In genomic region chr14:22819191-22819988, GRCh38 we compare ENCODE assay signal across 6 cellular contexts. TPM values are rescaled to one million over a fixed set of nuclear protein-coding genes. Genes with fewer than 3 reads are reported as not detected.
DNase-seq lines count a peak whose midpoint lies in the region; ATAC-seq, FAIRE-seq and TF ChIP-seq lines count a peak whose summit lies in the region.

No MANE protein-coding gene starts in this region.

- H3K27me3 ChIP-seq in astrocyte (ENCODE audit: insufficient read depth, low read length) (no peaks in the 10 kb centered on the region), muscle layer of colon (ENCODE audit: control insufficient read depth in 1 of 2, insufficient read depth in 2 of 2, low read length in 2 of 2) (no peaks in the 10 kb centered on the region)

- H3K4me1 ChIP-seq in astrocyte (ENCODE audit: insufficient read depth, low read length) (peaks cover 20% of the 10 kb centered on the region), muscle layer of colon (ENCODE audit: insufficient read depth, low read length) (peaks cover 22% of the 10 kb centered on the region)

- no peaks in the 10 kb centered on the region for H3K79me2 ChIP-seq in astrocyte (ENCODE audit: insufficient read depth, low read length)

- H3K4me3 Mint-ChIP-seq in astrocyte (ENCODE audit: unreplicated experiment) = no peak overlapping the region

- H2AFZ ChIP-seq in astrocyte (ENCODE audit: low read depth, low read length) = peak overlapping the region; percentile 55

- H3K36me3 ChIP-seq in astrocyte (ENCODE audit: insufficient read depth, low read length) = no peaks in the 10 kb centered on the region
- H3K36me3 ChIP-seq in muscle layer of colon (ENCODE audit: insufficient read depth, low read length) = no peaks in the 10 kb centered on the region

- H3K9me3 Mint-ChIP-seq in astrocyte (ENCODE audit: unreplicated experiment) = no peaks in the 10 kb centered on the region

- peak overlapping the region; percentile 67 for H3K4me2 ChIP-seq in astrocyte (ENCODE audit: low read length)

- peak overlapping the region; percentile 45 for H3K9ac ChIP-seq in astrocyte (ENCODE audit: low read length)
- no peak overlapping the region for H3K9ac ChIP-seq in muscle layer of colon (ENCODE audit: low read length)

- DNase-seq in astrocyte (ENCODE audit: low read depth) (peak; percentile 50), activated gamma-delta T cell treated with Interleukin-2 at 50 U/mL for 16 hours (no peak)
- DNase-seq in activated CD4-positive, alpha-beta T cell treated with anti-CD3 and anti-CD28 coated beads, Interleukin-2, amount 50 U/mL, for 48 hours = no peak

- H3K4me3 ChIP-seq in astrocyte (ENCODE audit: insufficient read depth, low read depth, low read length) (no peak overlapping the region), muscle layer of colon (ENCODE audit: low read depth in 1 of 2, low read length in 2 of 2) (peak overlapping the region in 1 of 2 donors; percentile 35)

- H3K9me3 ChIP-seq in astrocyte (ENCODE audit: insufficient read depth, low read depth, low read length) = no peaks in the 10 kb centered on the region
- no peaks in the 10 kb centered on the region for H3K9me3 ChIP-seq in muscle layer of colon (ENCODE audit: low read length)

- H3K27me3 Mint-ChIP-seq in astrocyte (ENCODE audit: low read depth, unreplicated experiment) = no peaks in the 10 kb centered on the region

- peak overlapping the region; percentile 88 for H3K27ac Mint-ChIP-seq in astrocyte (ENCODE audit: unreplicated experiment)

- peak overlapping the region; percentile 14 for H3K27ac ChIP-seq in astrocyte (ENCODE audit: low read depth, low read length)
- H3K27ac ChIP-seq in muscle layer of colon (ENCODE audit: low read depth, low read length) = peak overlapping the region; percentile 52

- peak; percentile 36 for ATAC-seq in HG02642 (IDR thresholded peaks at IDR 0.05; ENCODE audit: poor library complexity, unreplicated experiment)
- no peak for ATAC-seq in HG03045 (IDR thresholded peaks at IDR 0.05; ENCODE audit: unreplicated experiment)

- H3K4me1 Mint-ChIP-seq in astrocyte (ENCODE audit: low read depth, unreplicated experiment) = peaks cover 58% of the 10 kb centered on the region

- no peaks in the 10 kb centered on the region for H3K36me3 Mint-ChIP-seq in astrocyte (ENCODE audit: low read depth, unreplicated experiment)

- TF ChIP-seq CTCF in astrocyte (IDR thresholded peaks at IDR 0.05; ENCODE audit: insufficient read depth, low read depth, low read length) = no peak

- no peaks in the 10 kb centered on the region for H4K20me1 ChIP-seq in astrocyte (ENCODE audit: insufficient read depth, low read length)

- FAIRE-seq in astrocyte (lab: Jason Lieb, UNC) = no peak

RNA-seq across cellular contexts. Expression of gene SLC7A7, which starts 4.2 kb away (rescaled TPM):
- 13.3 and 14.3 TPM in 2 replicates for total RNA-seq in astrocyte

RNA-seq across cellular contexts. Expression of gene MRPL52, which starts 10.3 kb away (rescaled TPM):
- total RNA-seq in astrocyte = 169 and 182 TPM in 2 replicates

RNA-seq across cellular contexts. Expression of gene MMP14, which starts 17.0 kb away (rescaled TPM):
- 911 and 1,063 TPM in 2 replicates for total RNA-seq in astrocyte

RNA-seq across cellular contexts. Expression of gene LRP10, which starts 52.1 kb away (rescaled TPM):
- total RNA-seq in astrocyte = 142 and 157 TPM in 2 replicates

RNA-seq across cellular contexts. Expression of gene OXA1L, which starts 52.9 kb away (rescaled TPM):
- total RNA-seq in astrocyte = 81.2 and 82.8 TPM in 2 replicates
